In genomic region chr9:105608685-105609598, GRCh38 we compare ENCODE assay signal across 8 cellular contexts. TPM values are rescaled to one million over a fixed set of nuclear protein-coding genes. Genes with fewer than 3 reads are reported as not detected.
DNase-seq lines count a peak whose midpoint lies in the region; ATAC-seq and TF ChIP-seq lines count a peak whose summit lies in the region.

No MANE protein-coding gene starts in this region.

- no peaks in the 10 kb centered on the region for H3K36me3 ChIP-seq in right lobe of liver

- peaks cover 4% of the 10 kb centered on the region in 2 donors for H3K36me3 Mint-ChIP-seq in activated naive CD4-positive, alpha-beta T cell treated with anti-CD3 and anti-CD28 coated beads, Interleukin-2, amount 50 U/mL, for 72 hours

- no peak overlapping the region for H3K4me3 ChIP-seq in right lobe of liver

- no peak overlapping the region for H3K27ac ChIP-seq in right lobe of liver

- peak; percentile 91 for ATAC-seq in GM18867 (IDR thresholded peaks at IDR 0.05; ENCODE audit: unreplicated experiment)
- ATAC-seq in HG03342 (IDR thresholded peaks at IDR 0.05; ENCODE audit: unreplicated experiment) = peak; percentile 85
- peak; percentile 77 to 85 (median 79) for ATAC-seq in right lobe of liver
- ATAC-seq in activated naive CD4-positive, alpha-beta T cell treated with anti-CD3 and anti-CD28 coated beads, Interleukin-2, amount 50 U/mL, for 72 hours = no peak

- TF ChIP-seq CTCF in right lobe of liver (IDR thresholded peaks at IDR 0.05) = peak; percentile 50 to 62 (median 56)

- no peaks in the 10 kb centered on the region for H3K4me1 ChIP-seq in right lobe of liver

- intact Hi-C loops in right lobe of liver (cut with DNase I) = no loop called here

- no peak overlapping the region for H3K27ac Mint-ChIP-seq in activated naive CD4-positive, alpha-beta T cell treated with anti-CD3 and anti-CD28 coated beads, Interleukin-2, amount 50 U/mL, for 72 hours

- 46% methylated on average over 5 of the region's 6 CpGs for WGBS in right lobe of liver (ENCODE audit: insufficient coverage, low coverage, low lambda C conversion rate, missing lambda C conversion rate)

- TF ChIP-seq POLR2A in right lobe of liver (IDR thresholded peaks at IDR 0.05) = no peak

- in situ Hi-C loops in T47D (cut with HindIII; ENCODE audit: low pct_unique_long_range_greater_than_20kb, low sequenced_read_pairs) = no loop called here

- DNase-seq in CD1c-positive myeloid dendritic cell (ENCODE audit: extremely low spot score) = peak; percentile 51
- DNase-seq in NCI-H460 (ENCODE audit: extremely low read depth, low read depth) = peak; percentile 52
- DNase-seq in T47D (ENCODE audit: low read depth in 1 of 2, low spot score in 1 of 2) = peak; percentile 45 to 73
- DNase-seq in right lobe of liver = no peak
- no peak for DNase-seq in activated T-cell treated with anti-CD3 and anti-CD28 coated beads, Interleukin-2, amount 50 U/mL, for 1 hour
- no peak for DNase-seq in activated naive CD4-positive, alpha-beta T cell treated with anti-CD3 and anti-CD28 coated beads, Interleukin-2, amount 50 U/mL, for 72 hours (ENCODE audit: low spot score in 2 of 2)

- H3K27me3 ChIP-seq in right lobe of liver = no peaks in the 10 kb centered on the region

- no peaks in the 10 kb centered on the region for H3K9me3 ChIP-seq in right lobe of liver

- no peaks in the 10 kb centered on the region for H3K9me3 Mint-ChIP-seq in activated naive CD4-positive, alpha-beta T cell treated with anti-CD3 and anti-CD28 coated beads, Interleukin-2, amount 50 U/mL, for 72 hours

RNA-seq across cellular contexts. Expression of gene FKTN, which starts 51.0 kb away (rescaled TPM):
- 38.6 and 55.0 TPM in 2 replicates for total RNA-seq in NCI-H460 (2014; rRNA removed; shearing (Covaris generic))
- polyA plus RNA-seq in NCI-H460 (2014; cell fraction: nucleus; rRNA removed) = 21.8 and 37.1 TPM in 2 replicates
- total RNA-seq in right lobe of liver = 1 to 10 TPM; 4.5 to 9.8 (median 7.2) TPM
- 10 to 100 TPM in 1 of 2 donors, under 1 TPM in 1; 0.52 to 14.3 TPM for total RNA-seq in activated naive CD4-positive, alpha-beta T cell treated with anti-CD3 and anti-CD28 coated beads, Interleukin-2, amount 50 U/mL, for 72 hours

RNA-seq across cellular contexts. Expression of gene TAL2, which starts 53.3 kb away (rescaled TPM):
- not detected in 2 replicates for total RNA-seq in NCI-H460 (2014; rRNA removed; shearing (Covaris generic))
- polyA plus RNA-seq in NCI-H460 (2014; cell fraction: nucleus; rRNA removed) = 2.7 TPM in 1 of 2 replicates, not detected in the other
- total RNA-seq in right lobe of liver = under 1 TPM in 2 of 6 experiments, not detected in 4; 0.49 to 0.56 TPM
- under 1 TPM in 1 of 2 donors, not detected in 1; 0.54 TPM for total RNA-seq in activated naive CD4-positive, alpha-beta T cell treated with anti-CD3 and anti-CD28 coated beads, Interleukin-2, amount 50 U/mL, for 72 hours

Comparison
In these comparisons a context has a peak if more than half of its experiments do, and no peak if none do; other contexts are left out.
1. DNase-seq: peak in CD1c-positive myeloid dendritic cell (single experiment), NCI-H460 (single experiment) and T47D (2 of 2); none in right lobe of liver (0 of 3), activated T-cell treated with anti-CD3 and anti-CD28 coated beads, Interleukin-2, amount 50 U/mL, for 1 hour (single experiment) and activated naive CD4-positive, alpha-beta T cell treated with anti-CD3 and anti-CD28 coated beads, Interleukin-2, amount 50 U/mL, for 72 hours (0 of 2).
2. ATAC-seq: peak in GM18867 (single experiment), HG03342 (single experiment) and right lobe of liver (4 of 4); none in activated naive CD4-positive, alpha-beta T cell treated with anti-CD3 and anti-CD28 coated beads, Interleukin-2, amount 50 U/mL, for 72 hours (0 of 2).